Comparison of ENCODE assay signal across 24 cellular contexts in genomic region chr4:117660668-117661067, GRCh38.
"Had no signal": no experiment of that assay in that cellular context is flagged by ENCODE, and none has a peak within 500 bp of the region (broad histone marks: within the 10 kb centered on the region; RNA-seq: fewer than 3 reads in every experiment).

No MANE protein-coding gene starts in this region.

- H3K27ac ChIP-seq: esophagus squamous epithelium, gastroesophageal sphincter, left ventricle myocardium inferior, lower lobe of right lung, neutrophil, psoas muscle, right lobe of liver, spleen, tibial artery, upper lobe of right lung, vagina had no signal

- H3K27ac Mint-ChIP-seq: dendritic cell treated with granulocyte-macrophage colony-stimulating factor and Interleukin-4, amounts not matched to agents 40 ng/mL and 50 ng/mL, for 4 days; effector memory CD8-positive, alpha-beta T cell; immature natural killer cell; memory B cell; naive thymus-derived CD8-positive, alpha-beta T cell; stimulated activated memory B cell treated with anti-CD40 and anti-IgM and Interleukin-4, amounts not matched to agents 10 μg/mL and 1 μg/mL and 100 μg/mL, for 72 hours; stimulated activated naive CD8-positive, alpha-beta T cell treated with anti-CD3 and anti-CD28 coated beads, Interleukin-15, Interleukin-2, amounts not matched to agents 100 ng/mL and 50 ng/mL, for 24 hours had no signal

- H3K4me1 Mint-ChIP-seq: immature natural killer cell; memory B cell; stimulated activated memory B cell treated with anti-CD40 and anti-IgM and Interleukin-4, amounts not matched to agents 10 μg/mL and 1 μg/mL and 100 μg/mL, for 72 hours had no signal

- H3K4me3 ChIP-seq: esophagus squamous epithelium, gastroesophageal sphincter, left ventricle myocardium inferior, lower lobe of right lung, psoas muscle, right lobe of liver, spleen, tibial artery, upper lobe of right lung, vagina had no signal

- H3K36me3 Mint-ChIP-seq: immature natural killer cell; memory B cell; naive thymus-derived CD8-positive, alpha-beta T cell; stimulated activated memory B cell treated with anti-CD40 and anti-IgM and Interleukin-4, amounts not matched to agents 10 μg/mL and 1 μg/mL and 100 μg/mL, for 72 hours had no signal

- H3K27me3 ChIP-seq: esophagus squamous epithelium, gastroesophageal sphincter, neutrophil, right lobe of liver, spleen, tibial artery, upper lobe of right lung, vagina had no signal

- H3K27me3 Mint-ChIP-seq: dendritic cell treated with granulocyte-macrophage colony-stimulating factor and Interleukin-4, amounts not matched to agents 40 ng/mL and 50 ng/mL, for 4 days; effector memory CD8-positive, alpha-beta T cell; memory B cell; stimulated activated memory B cell treated with anti-CD40 and anti-IgM and Interleukin-4, amounts not matched to agents 10 μg/mL and 1 μg/mL and 100 μg/mL, for 72 hours; stimulated activated naive CD8-positive, alpha-beta T cell treated with anti-CD3 and anti-CD28 coated beads, Interleukin-15, Interleukin-2, amounts not matched to agents 100 ng/mL and 50 ng/mL, for 24 hours had no signal

- ATAC-seq: effector memory CD8-positive, alpha-beta T cell; gastroesophageal sphincter; lower lobe of right lung; naive thymus-derived CD8-positive, alpha-beta T cell; psoas muscle; right lobe of liver; stimulated activated memory B cell treated with anti-CD40 and anti-IgM and Interleukin-4, amounts not matched to agents 10 μg/mL and 1 μg/mL and 100 μg/mL, for 72 hours; upper lobe of right lung had no signal

- H3K4me3 Mint-ChIP-seq: dendritic cell treated with granulocyte-macrophage colony-stimulating factor and Interleukin-4, amounts not matched to agents 40 ng/mL and 50 ng/mL, for 4 days; effector memory CD8-positive, alpha-beta T cell; immature natural killer cell; memory B cell; naive thymus-derived CD8-positive, alpha-beta T cell; stimulated activated memory B cell treated with anti-CD40 and anti-IgM and Interleukin-4, amounts not matched to agents 10 μg/mL and 1 μg/mL and 100 μg/mL, for 72 hours; stimulated activated naive CD8-positive, alpha-beta T cell treated with anti-CD3 and anti-CD28 coated beads, Interleukin-15, Interleukin-2, amounts not matched to agents 100 ng/mL and 50 ng/mL, for 24 hours had no signal

- H3K36me3 ChIP-seq: esophagus squamous epithelium, gastroesophageal sphincter, left ventricle myocardium inferior, lower lobe of right lung, neutrophil, right lobe of liver, spleen, tibial artery, upper lobe of right lung, vagina had no signal

- H3K9me3 ChIP-seq: esophagus squamous epithelium, gastroesophageal sphincter, lower lobe of right lung, neutrophil, psoas muscle, right lobe of liver, spleen, tibial artery, upper lobe of right lung, vagina had no signal

- DNase-seq: effector memory CD8-positive, alpha-beta T cell; esophagus squamous epithelium; foreskin fibroblast; glutamatergic neuron; immature natural killer cell; left ventricle myocardium inferior; lower lobe of right lung; naive thymus-derived CD8-positive, alpha-beta T cell; psoas muscle; retina; right lobe of liver; spleen; stimulated activated CD4-positive, alpha-beta T cell treated with anti-CD3 and anti-CD28 coated beads, Interleukin-15, amount 100 ng/mL, for 24 hours; stimulated activated CD4-positive, alpha-beta T cell treated with anti-CD3 and anti-CD28 coated beads, Interleukin-1b, Interleukin-23, amount 100 ng/mL, for 48 hours; stimulated activated CD4-positive, alpha-beta T cell treated with anti-CD3 and anti-CD28 coated beads, Interleukin-4, amount 100 ng/mL, for 24 hours; tibial artery; upper lobe of right lung had no signal

- H3K4me1 ChIP-seq: esophagus squamous epithelium, gastroesophageal sphincter, left ventricle myocardium inferior, lower lobe of right lung, psoas muscle, right lobe of liver, spleen, tibial artery, upper lobe of right lung, vagina had no signal
